ENCODE assay signal across 9 cellular contexts in the genomic region with DNA sequence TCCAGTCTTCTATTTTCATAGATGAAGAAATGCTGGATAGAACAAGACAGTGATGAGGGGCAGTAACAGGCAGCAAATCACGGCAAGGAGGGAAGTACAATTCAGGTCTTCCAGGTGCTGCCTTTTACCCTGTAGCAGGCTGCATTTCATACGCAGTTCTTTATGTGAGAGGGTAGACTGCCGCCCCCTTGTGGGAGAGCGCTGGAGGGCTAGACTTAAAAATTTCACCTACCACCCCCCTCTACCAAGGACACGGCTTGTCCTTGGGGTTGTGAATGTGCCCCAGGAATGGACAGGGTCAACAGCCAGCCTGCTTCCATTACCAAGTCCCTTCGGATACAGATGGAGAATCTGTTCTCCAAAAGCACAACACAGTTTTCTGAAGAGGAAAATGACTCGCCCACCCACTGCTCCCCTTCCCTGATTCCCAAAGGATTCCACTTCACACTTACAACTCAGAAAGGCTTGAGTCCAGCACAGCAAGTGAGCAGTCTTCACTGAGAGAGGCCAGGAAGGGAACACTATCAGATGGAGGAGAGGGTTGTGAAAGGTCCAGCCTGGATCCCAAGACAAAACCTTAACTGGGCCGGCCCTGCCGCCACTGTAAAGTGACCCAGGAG. TPM values are rescaled to one million over a fixed set of nuclear protein-coding genes. Genes with fewer than 3 reads are reported as not detected.
DNase-seq lines count a peak whose midpoint lies in the region; ATAC-seq, FAIRE-seq and TF ChIP-seq lines count a peak whose summit lies in the region.
"Had no signal": no experiment of that assay in that cellular context is flagged by ENCODE, and none has a peak within 500 bp of the region (broad histone marks: within the 10 kb centered on the region; RNA-seq: fewer than 3 reads in every experiment).

No MANE protein-coding gene starts in this region.

- H2BK120ac ChIP-seq in mesendoderm (ENCODE audit: low read depth, low read length): no peak overlapping the region

- H3K9me3 Mint-ChIP-seq in type B pancreatic cell: no peaks in the 10 kb centered on the region

- SMC1A ChIA-PET in GM12878 (lab: Charles Lee; ENCODE audit: uncharacterized antibody, unreplicated experiment): interaction anchor here (1.4 to 1.6 kb wide), 2 partner anchors 218 to 410 kb away, joined by 4 to 5 read pairs; no protein-coding TSS in a partner anchor

- ATAC-seq in GM12878 (peak; percentile 81), GM21528 (IDR thresholded peaks at IDR 0.05; ENCODE audit: low FRiP score, unreplicated experiment) (no peak), HG02885 (IDR thresholded peaks at IDR 0.05; ENCODE audit: poor library complexity, unreplicated experiment) (no peak)

- H3K9me3 ChIP-seq in cardiac muscle cell (ENCODE audit: low read depth): no peaks in the 10 kb centered on the region
- no peaks in the 10 kb centered on the region for H3K9me3 ChIP-seq in right atrium auricular region
- H3K9me3 ChIP-seq in GM12878 (replicated peaks; ENCODE audit: control insufficient read depth, insufficient read depth, low read length): no peaks in the 10 kb centered on the region

- CTCF ChIA-PET in GM12878 (lab: Yijun Ruan, JAX): interaction anchor here (0.6 to 4.0 kb wide), 8 partner anchors 11 to 411 kb away, joined by 5 to 32 read pairs (median 7); no protein-coding TSS in a partner anchor

- no peak overlapping the region for H2AFZ ChIP-seq in GM12878 (ENCODE audit: control insufficient read depth, low read depth, low read length)

- no peak overlapping the region for H4K5ac ChIP-seq in mesendoderm (ENCODE audit: low read length)

- 44% methylated on average over 9 of the region's 9 CpGs for WGBS in GM12878 (ENCODE audit: insufficient coverage, insufficient replicate concordance, low lambda C conversion rate, missing lambda C conversion rate)
- no CpG with 5 or more reads among the region's 9 CpGs for WGBS in mesendoderm (ENCODE audit: extremely low coverage, insufficient coverage, low lambda C conversion rate)

- H2BK5ac ChIP-seq in mesendoderm (ENCODE audit: low read length): no peak overlapping the region

- H3K9ac ChIP-seq in GM12878 (ENCODE audit: control insufficient read depth, insufficient read depth, low read length): no peak overlapping the region
- no peak overlapping the region for H3K9ac ChIP-seq in mesendoderm (ENCODE audit: low read length)

- H3K4ac ChIP-seq in mesendoderm (ENCODE audit: low read depth, low read length): no peak overlapping the region

- H3K27ac ChIP-seq in cardiac muscle cell (peak overlapping the region; percentile 57), right atrium auricular region (no peak overlapping the region), GM12878 (ENCODE audit: control insufficient read depth, insufficient read depth) (no peak overlapping the region), mesendoderm (ENCODE audit: low read depth, low read length) (no peak overlapping the region)

- H3K4me1 Mint-ChIP-seq in type B pancreatic cell (ENCODE audit: unreplicated experiment): peaks cover 6% of the 10 kb centered on the region

- H3K27me3 Mint-ChIP-seq in type B pancreatic cell: no peaks in the 10 kb centered on the region

- DNase-seq in cardiac muscle cell (ENCODE audit: low read depth in 1 of 2, low spot score in 1 of 2) (peak; percentile 34 to 68), right atrium auricular region (ENCODE audit: low spot score) (no peak), T-helper 22 cell (ENCODE audit: low read depth) (peak; percentile 21), GM12878 (ENCODE audit: low read depth, low spot score) (no peak), mesendoderm (peak; percentile 76), type B pancreatic cell (ENCODE audit: extremely low spot score, unreplicated experiment) (no peak)

- H3K36me3 ChIP-seq in cardiac muscle cell: peaks cover 32% of the 10 kb centered on the region
- peaks cover 55% of the 10 kb centered on the region for H3K36me3 ChIP-seq in right atrium auricular region
- H3K36me3 ChIP-seq in GM12878 (ENCODE audit: control insufficient read depth in 2 of 2, insufficient read depth in 2 of 2, low read length in 1 of 2): peaks cover 19 to 53% of the 10 kb centered on the region in 2 experiments
- peaks cover 13% of the 10 kb centered on the region for H3K36me3 ChIP-seq in mesendoderm (ENCODE audit: control insufficient read depth, insufficient read depth, low read length)

- RAD21 ChIA-PET in GM12878 (lab: Charles Lee; ENCODE audit: unreplicated experiment): interaction anchor here (0.7 to 1.8 kb wide), 3 partner anchors 42 to 218 kb away, joined by 3 to 4 read pairs (median 3); no protein-coding TSS in a partner anchor

- H3K79me2 ChIP-seq in GM12878 (ENCODE audit: control insufficient read depth, insufficient read depth, low read length) (peaks cover 13% of the 10 kb centered on the region), mesendoderm (ENCODE audit: control insufficient read depth, insufficient read depth, low read length) (peaks cover 8% of the 10 kb centered on the region)

- no peak overlapping the region for H4K8ac ChIP-seq in mesendoderm (ENCODE audit: low read depth, low read length)

- peak; percentile 52 for TF ChIP-seq RAD21 in GM12878 (IDR thresholded peaks at IDR 0.05; ENCODE audit: insufficient read depth, low read depth, low read length)

- H2BK15ac ChIP-seq in mesendoderm (replicated peaks; ENCODE audit: low read depth): no peak overlapping the region

- H3K56ac ChIP-seq in mesendoderm (ENCODE audit: low read length): no peak overlapping the region

- H3K4me3 ChIP-seq in cardiac muscle cell (no peak overlapping the region), right atrium auricular region (no peak overlapping the region), GM12878 (no peak overlapping the region), mesendoderm (ENCODE audit: low read length) (no peak overlapping the region)

- TF ChIP-seq CTCF in cardiac muscle cell (IDR thresholded peaks at IDR 0.05; ENCODE audit: low read depth, low read length) (peak; percentile 58), right atrium auricular region (IDR thresholded peaks at IDR 0.05) (peak in 1 of 2 donors; percentile 47), GM12878 (IDR thresholded peaks at IDR 0.05 in 2 of 3, conservative IDR thresholded peaks at IDR 0.05 in 1 of 3; ENCODE audit: control insufficient read depth in 2 of 3, extremely low read depth in 1 of 3, insufficient read depth in 1 of 3, low read depth in 3 of 3, low read length in 3 of 3) (peak; percentile 55 to 65 (median 56)), type B pancreatic cell (conservative IDR thresholded peaks at IDR 0.05) (peak; percentile 70)

- no peak for TF ChIP-seq POLR2A in GM12878 (IDR thresholded peaks at IDR 0.05; ENCODE audit: low read depth, low read length)

- POLR2A ChIA-PET in GM12878 (lab: Charles Lee): no interaction called here

- H3K79me1 ChIP-seq in mesendoderm (ENCODE audit: low read length): peaks cover 5% of the 10 kb centered on the region

- H3K4me3 Mint-ChIP-seq in type B pancreatic cell: no peak overlapping the region

- no TSS peak for BruUV-seq in GM12878 (replicated peaks; lab: Mats Ljungman, UMichigan)

- H3K27ac Mint-ChIP-seq in type B pancreatic cell: no peak overlapping the region

- H3K36me3 Mint-ChIP-seq in type B pancreatic cell: peaks cover 32% of the 10 kb centered on the region

- FAIRE-seq in GM12878 (lab: Jason Lieb, UNC): no peak

- TF ChIP-seq EP300 in GM12878 (IDR thresholded peaks at IDR 0.05; ENCODE audit: borderline replicate concordance in 1 of 2, control insufficient read depth in 1 of 2, low read depth in 2 of 2, low read length in 2 of 2): no peak

- in situ Hi-C loops in GM12878 (cut with MboI): no loop called here

- H3K23ac ChIP-seq in mesendoderm (ENCODE audit: low read length): no peak overlapping the region

- H2AK5ac ChIP-seq in mesendoderm (ENCODE audit: low read length): no peak overlapping the region

- H3K27me3 ChIP-seq in cardiac muscle cell (no peaks in the 10 kb centered on the region), right atrium auricular region (no peaks in the 10 kb centered on the region), GM12878 (replicated peaks in 1 of 2; ENCODE audit: control insufficient read depth in 2 of 2, insufficient read depth in 2 of 2, low read length in 1 of 2) (no peaks in the 10 kb centered on the region), mesendoderm (ENCODE audit: insufficient read depth, low read length, poor library complexity) (no peaks in the 10 kb centered on the region)

- H3K4me2 ChIP-seq in GM12878 (ENCODE audit: control insufficient read depth, insufficient read depth) (no peak overlapping the region), mesendoderm (ENCODE audit: low read length) (no peak overlapping the region)

- intact Hi-C loops in GM12878 (cut with micrococcal nuclease; ENCODE audit: unreplicated experiment): loop anchor here (2.0 kb wide), 1 partner anchor 219 kb away; no protein-coding TSS in a partner anchor

- no peak overlapping the region for H3K18ac ChIP-seq in mesendoderm (ENCODE audit: low read length)

- H3K4me1 ChIP-seq in cardiac muscle cell (ENCODE audit: low read depth) (peaks cover 4% of the 10 kb centered on the region), right atrium auricular region (no peaks in the 10 kb centered on the region), GM12878 (ENCODE audit: control insufficient read depth, insufficient read depth, low read length) (peaks cover 10% of the 10 kb centered on the region), mesendoderm (ENCODE audit: control insufficient read depth, low read depth, low read length) (no peaks in the 10 kb centered on the region)

- H4K20me1 ChIP-seq in GM12878 (ENCODE audit: control insufficient read depth, insufficient read depth): no peaks in the 10 kb centered on the region; the same call in 1 of the 2 replicates

RNA-seq across cellular contexts. Expression of a gene that starts 7.4 kb away (rescaled TPM):
- total RNA-seq in cardiac muscle cell (39.3 and 62.1 TPM in 2 replicates), right atrium auricular region (10 to 100 TPM; 29.9 to 44.0 TPM), GM12878 (2014; rRNA removed) (75.3 and 79.8 TPM in 2 replicates), GM12878 (2014; rRNA removed; fragmentation: Illumina TruSeq; extraction: Trizol) (38.6 and 40.2 TPM in 2 replicates), GM12878 (2021) (57.5 and 61.5 TPM in 2 replicates), type B pancreatic cell (ENCODE audit: low replicate concordance) (33.0 and 42.8 TPM in 2 replicates)
- polyA plus RNA-seq in cardiac muscle cell (80.5 and 109 TPM in 2 replicates), GM12878 (2011; rRNA removed) (60.0 and 113 TPM in 2 replicates), GM12878 (2014; fragmentation: Illumina TruSeq; extraction: Trizol) (69.9 and 72.1 TPM in 2 replicates), GM12878 (2014; fragmentation: Nextera tagmentation; extraction: Ambion mirVana) (10 to 100 TPM; 12.7 to 34.1 TPM), GM12878 (2014; rRNA removed) (56.8 and 64.3 TPM in 2 replicates), GM12878 (2016; fragmentation: Nextera tagmentation; extraction: Ambion mirVana) (100 to 1,000 TPM; 153 to 167 TPM)
- 19.3 and 27.3 TPM in 2 replicates for total RNA-seq in GM12878 (2013; cell fraction: nucleolus; rRNA removed)
- 27.3 TPM for polyA plus RNA-seq in GM12878 (2011; ENCODE audit: low read depth)
- polyA plus RNA-seq in GM12878 (2011; cell fraction: cytosol; rRNA removed): 122 and 132 TPM in 2 replicates
- 155 and 168 TPM in 2 replicates for polyA plus RNA-seq in GM12878 (2011; cell fraction: nucleus; rRNA removed)
- 22.4 and 28.9 TPM in 2 replicates for polyA plus RNA-seq in GM12878 (2012)
- polyA minus RNA-seq in GM12878 (2011; rRNA and poly(A)+ RNA removed): 114 and 143 TPM in 2 replicates
- 22.1 and 30.8 TPM in 2 replicates for polyA minus RNA-seq in GM12878 (2011; cell fraction: cytosol; rRNA and poly(A)+ RNA removed)
- 29.0 and 38.2 TPM in 2 replicates for polyA minus RNA-seq in GM12878 (2011; cell fraction: nucleus; rRNA and poly(A)+ RNA removed)
- polyA plus RNA-seq in mesendoderm (2013, experiment 1 of 2): 64.9 TPM
- 63.7 TPM for polyA plus RNA-seq in mesendoderm (2013, experiment 2 of 2)

RNA-seq across cellular contexts. Expression of a gene that starts 7.6 kb away (rescaled TPM):
- 247 and 438 TPM in 2 replicates for total RNA-seq in cardiac muscle cell
- polyA plus RNA-seq in cardiac muscle cell: 512 and 601 TPM in 2 replicates
- 100 to 1,000 TPM; 297 to 429 TPM for total RNA-seq in right atrium auricular region
- 42.7 and 50.3 TPM in 2 replicates for total RNA-seq in GM12878 (2013; cell fraction: nucleolus; rRNA removed)
- total RNA-seq in GM12878 (2014; rRNA removed): 475 and 625 TPM in 2 replicates
- total RNA-seq in GM12878 (2014; rRNA removed; fragmentation: Illumina TruSeq; extraction: Trizol): 578 and 594 TPM in 2 replicates
- total RNA-seq in GM12878 (2021): 380 and 389 TPM in 2 replicates
- polyA plus RNA-seq in GM12878 (2011; ENCODE audit: low read depth): 268 TPM
- polyA plus RNA-seq in GM12878 (2011; rRNA removed): 728 and 857 TPM in 2 replicates
- 362 and 444 TPM in 2 replicates for polyA plus RNA-seq in GM12878 (2011; cell fraction: cytosol; rRNA removed)
- polyA plus RNA-seq in GM12878 (2011; cell fraction: nucleus; rRNA removed): 185 and 197 TPM in 2 replicates
- polyA plus RNA-seq in GM12878 (2012): 315 and 389 TPM in 2 replicates
- polyA plus RNA-seq in GM12878 (2014; fragmentation: Illumina TruSeq; extraction: Trizol): 627 and 753 TPM in 2 replicates
- 1,000 to 10,000 TPM; 1,250 to 1,760 TPM for polyA plus RNA-seq in GM12878 (2014; fragmentation: Nextera tagmentation; extraction: Ambion mirVana)
- 503 and 598 TPM in 2 replicates for polyA plus RNA-seq in GM12878 (2014; rRNA removed)
- 100 to 1,000 TPM; 859 to 866 TPM for polyA plus RNA-seq in GM12878 (2016; fragmentation: Nextera tagmentation; extraction: Ambion mirVana)
- 180 and 268 TPM in 2 replicates for polyA minus RNA-seq in GM12878 (2011; rRNA and poly(A)+ RNA removed)
- polyA minus RNA-seq in GM12878 (2011; cell fraction: cytosol; rRNA and poly(A)+ RNA removed): 93.7 and 121 TPM in 2 replicates
- polyA minus RNA-seq in GM12878 (2011; cell fraction: nucleus; rRNA and poly(A)+ RNA removed): 12.6 and 16.7 TPM in 2 replicates
- polyA plus RNA-seq in mesendoderm (2013, experiment 1 of 2): 325 TPM
- polyA plus RNA-seq in mesendoderm (2013, experiment 2 of 2): 325 TPM
- 242 and 272 TPM in 2 replicates for total RNA-seq in type B pancreatic cell (ENCODE audit: low replicate concordance)

RNA-seq across cellular contexts. Expression of a gene that starts 14.1 kb away (rescaled TPM):
- total RNA-seq in cardiac muscle cell: 1.5 and 7.8 TPM in 2 replicates
- 1.8 and 3.1 TPM in 2 replicates for polyA plus RNA-seq in cardiac muscle cell
- under 1 TPM in 1 of 2 donors, not detected in 1; 0.83 TPM for total RNA-seq in right atrium auricular region
- 3.8 and 4.6 TPM in 2 replicates for total RNA-seq in GM12878 (2013; cell fraction: nucleolus; rRNA removed)
- 0.65 and 1.0 TPM in 2 replicates for total RNA-seq in GM12878 (2014; rRNA removed)
- 0.89 and 1.2 TPM in 2 replicates for total RNA-seq in GM12878 (2014; rRNA removed; fragmentation: Illumina TruSeq; extraction: Trizol)
- 0.64 and 0.80 TPM in 2 replicates for total RNA-seq in GM12878 (2021)
- 1.4 TPM for polyA plus RNA-seq in GM12878 (2011; ENCODE audit: low read depth)
- polyA plus RNA-seq in GM12878 (2011; rRNA removed): 1.4 and 1.6 TPM in 2 replicates
- polyA plus RNA-seq in GM12878 (2011; cell fraction: cytosol; rRNA removed): 0.49 and 0.52 TPM in 2 replicates
- polyA plus RNA-seq in GM12878 (2011; cell fraction: nucleus; rRNA removed): 7.8 and 10.0 TPM in 2 replicates
- 1.2 and 1.4 TPM in 2 replicates for polyA plus RNA-seq in GM12878 (2012)
- 1.8 and 2.0 TPM in 2 replicates for polyA plus RNA-seq in GM12878 (2014; fragmentation: Illumina TruSeq; extraction: Trizol)
- under 1 TPM; 0.03 to 0.73 TPM for polyA plus RNA-seq in GM12878 (2014; fragmentation: Nextera tagmentation; extraction: Ambion mirVana)
- polyA plus RNA-seq in GM12878 (2014; rRNA removed): 1.4 and 1.5 TPM in 2 replicates
- polyA plus RNA-seq in GM12878 (2016; fragmentation: Nextera tagmentation; extraction: Ambion mirVana): under 1 TPM; 0.12 to 0.16 TPM
- polyA minus RNA-seq in GM12878 (2011; rRNA and poly(A)+ RNA removed): 0.59 and 0.72 TPM in 2 replicates
- 1.6 TPM in 1 of 2 replicates, not detected in the other for polyA minus RNA-seq in GM12878 (2011; cell fraction: cytosol; rRNA and poly(A)+ RNA removed)
- polyA minus RNA-seq in GM12878 (2011; cell fraction: nucleus; rRNA and poly(A)+ RNA removed): 1.3 and 1.4 TPM in 2 replicates
- polyA plus RNA-seq in mesendoderm (2013, experiment 1 of 2): 0.34 TPM
- polyA plus RNA-seq in mesendoderm (2013, experiment 2 of 2): 0.22 TPM
- 1.8 and 3.0 TPM in 2 replicates for total RNA-seq in type B pancreatic cell (ENCODE audit: low replicate concordance)

RNA-seq across cellular contexts. Expression of a gene that starts 32.1 kb away (rescaled TPM):
- total RNA-seq in cardiac muscle cell (2.0 and 2.3 TPM in 2 replicates), right atrium auricular region (10 to 100 TPM in 1 of 2 donors, 1 to 10 TPM in 1; 9.6 to 33.6 TPM), GM12878 (2014; rRNA removed) (3.0 and 3.2 TPM in 2 replicates), GM12878 (2014; rRNA removed; fragmentation: Illumina TruSeq; extraction: Trizol) (4.7 and 5.7 TPM in 2 replicates), GM12878 (2021) (3.9 and 4.0 TPM in 2 replicates), type B pancreatic cell (ENCODE audit: low replicate concordance) (0.95 and 2.1 TPM in 2 replicates)
- polyA plus RNA-seq in cardiac muscle cell (0.99 and 3.2 TPM in 2 replicates), GM12878 (2011; rRNA removed) (2.4 TPM in 2 replicates), GM12878 (2014; fragmentation: Illumina TruSeq; extraction: Trizol) (8.8 and 11.3 TPM in 2 replicates), GM12878 (2014; fragmentation: Nextera tagmentation; extraction: Ambion mirVana) (10 to 100 TPM in 1 of 2 experiments, 1 to 10 TPM in 1; 8.1 to 11.1 TPM), GM12878 (2014; rRNA removed) (4.5 and 4.6 TPM in 2 replicates), GM12878 (2016; fragmentation: Nextera tagmentation; extraction: Ambion mirVana) (1 to 10 TPM; 3.3 to 3.4 TPM)
- 7.2 and 7.6 TPM in 2 replicates for total RNA-seq in GM12878 (2013; cell fraction: nucleolus; rRNA removed)
- polyA plus RNA-seq in GM12878 (2011; ENCODE audit: low read depth): 2.1 TPM
- 0.90 and 1.2 TPM in 2 replicates for polyA plus RNA-seq in GM12878 (2011; cell fraction: cytosol; rRNA removed)
- 5.7 and 7.8 TPM in 2 replicates for polyA plus RNA-seq in GM12878 (2011; cell fraction: nucleus; rRNA removed)
- polyA plus RNA-seq in GM12878 (2012): 0.81 and 1.0 TPM in 2 replicates
- 0.26 and 1.0 TPM in 2 replicates for polyA minus RNA-seq in GM12878 (2011; rRNA and poly(A)+ RNA removed)
- polyA minus RNA-seq in GM12878 (2011; cell fraction: cytosol; rRNA and poly(A)+ RNA removed): 0.52 TPM in 1 of 2 replicates, not detected in the other
- 1.1 and 1.7 TPM in 2 replicates for polyA minus RNA-seq in GM12878 (2011; cell fraction: nucleus; rRNA and poly(A)+ RNA removed)
- polyA plus RNA-seq in mesendoderm (2013, experiment 1 of 2): 0.34 TPM
- polyA plus RNA-seq in mesendoderm (2013, experiment 2 of 2): 0.20 TPM
- total RNA-seq: glomerular endothelial cell had no signal

Comparison
In these comparisons a context has a peak if more than half of its experiments do, and no peak if none do; other contexts are left out.
1. DNase-seq: peak in cardiac muscle cell (2 of 2), T-helper 22 cell (single experiment) and mesendoderm (single experiment); none in right atrium auricular region (single experiment), GM12878 (single experiment) and type B pancreatic cell (single experiment).